ENCODE assay signal across 33 cellular contexts in the genomic region with DNA sequence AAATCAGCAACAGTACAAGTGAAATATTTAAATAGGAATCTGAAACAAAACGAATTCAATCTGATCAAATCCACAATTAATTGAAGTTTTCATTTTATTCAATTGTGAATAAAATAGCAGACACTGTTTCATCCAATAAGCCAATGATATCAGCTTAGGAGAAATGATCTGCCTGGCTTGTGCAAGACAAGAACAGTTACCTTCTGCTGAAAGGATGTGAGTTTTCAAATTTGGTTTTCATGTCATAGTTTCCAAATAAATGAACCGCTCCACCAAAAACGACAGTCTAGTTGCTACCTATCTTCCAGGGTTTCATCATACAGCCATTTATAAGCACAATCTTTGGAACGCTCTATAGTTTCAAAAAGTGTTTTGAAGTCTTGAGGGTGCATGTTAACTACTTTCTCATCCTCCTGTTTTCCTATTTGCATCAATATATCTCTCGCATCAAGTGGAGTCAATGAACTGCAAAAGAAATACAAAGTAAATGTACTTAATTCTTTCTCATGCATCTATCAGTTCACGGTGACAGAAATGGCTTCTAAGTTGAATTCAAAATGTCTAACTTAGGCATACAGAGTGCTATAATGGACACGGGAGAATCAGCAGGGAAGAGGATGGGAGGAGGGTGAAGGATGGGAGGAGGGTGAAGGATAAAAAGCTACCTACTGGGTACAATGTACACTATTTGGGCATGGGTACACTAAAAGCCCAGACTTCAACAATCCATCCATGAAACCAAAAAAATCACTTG.
"Had no signal": no experiment of that assay in that cellular context is flagged by ENCODE, and none has a peak within 500 bp of the region (broad histone marks: within the 10 kb centered on the region; RNA-seq: fewer than 3 reads in every experiment).

No MANE protein-coding gene starts in this region.

- H3K27ac Mint-ChIP-seq: natural killer cell treated with Interleukin-12 subunit alpha and Interleukin-12 subunit beta and Interleukin-15 and Interleukin-18, amount 100 ng/mL, for 72 hours; nephron progenitor cell; progenitor cell of endocrine pancreas; stimulated activated memory B cell treated with anti-CD40 and anti-IgM and Interleukin-4, amounts not matched to agents 10 μg/mL and 1 μg/mL and 100 μg/mL, for 72 hours; stimulated activated naive CD8-positive, alpha-beta T cell treated with anti-CD3 and anti-CD28 coated beads, Interleukin-15, amount 100 ng/mL, for 72 hours; type B pancreatic cell had no signal

- H3K79me2 ChIP-seq: parathyroid adenoma had no signal

- H2AFZ ChIP-seq: parathyroid adenoma had no signal

- H3K4me1 Mint-ChIP-seq: nephron progenitor cell; neural crest cell; stimulated activated memory B cell treated with anti-CD40 and anti-IgM and Interleukin-4, amounts not matched to agents 10 μg/mL and 1 μg/mL and 100 μg/mL, for 72 hours; stimulated activated naive CD8-positive, alpha-beta T cell treated with anti-CD3 and anti-CD28 coated beads, Interleukin-15, amount 100 ng/mL, for 72 hours had no signal

- DNase-seq: naive thymus-derived CD8-positive, alpha-beta T cell; nephron progenitor cell; nucleus accumbens; ovary; posterior cingulate gyrus; psoas muscle; right cardiac atrium; spleen; stimulated activated CD4-positive, alpha-beta T cell treated with anti-CD3 and anti-CD28 coated beads, Interleukin-12 subunit alpha, Interleukin-12 subunit beta, amount 100 ng/mL, for 4 hours; stimulated activated CD4-positive, alpha-beta T cell treated with anti-CD3 and anti-CD28 coated beads, Interleukin-1b, Interleukin-23, amount 100 ng/mL, for 48 hours; stimulated activated CD4-positive, alpha-beta T cell treated with anti-CD3 and anti-CD28 coated beads, Interleukin-4, amount 100 ng/mL, for 1 hour; stimulated activated CD4-positive, alpha-beta T cell treated with anti-CD3 and anti-CD28 coated beads, Interleukin-4, amount 100 ng/mL, for 4 hours; stimulated activated CD8-positive, alpha-beta memory T cell treated with anti-CD3 and anti-CD28 coated beads, Interleukin-4, amount 100 ng/mL, for 48 hours; stimulated activated naive CD4-positive, alpha-beta T cell; stimulated activated naive CD8-positive, alpha-beta T cell treated with anti-CD3 and anti-CD28 coated beads, Interleukin-15, amount 100 ng/mL, for 72 hours; stimulated activated naive CD8-positive, alpha-beta T cell treated with anti-CD3 and anti-CD28 coated beads, Interleukin-15, Interleukin-2, amounts not matched to agents 100 U/mL and 50 U/mL, for 24 hours; substantia nigra; testis; tibial artery; transverse colon; upper lobe of right lung; uterus had no signal

- H3K9me3 ChIP-seq: neutrophil, ovary, psoas muscle, spleen, suprapubic skin, testis, tibial artery, transverse colon, upper lobe of right lung, uterus had no signal

- H3K4me1 ChIP-seq: parathyroid adenoma, spleen, suprapubic skin, testis, tibial artery, upper lobe of right lung, uterus had no signal

- H3K27me3 Mint-ChIP-seq: naive thymus-derived CD8-positive, alpha-beta T cell; natural killer cell treated with Interleukin-12 subunit alpha and Interleukin-12 subunit beta and Interleukin-15 and Interleukin-18, amount 100 ng/mL, for 72 hours; progenitor cell of endocrine pancreas; stimulated activated memory B cell treated with anti-CD40 and anti-IgM and Interleukin-4, amounts not matched to agents 10 μg/mL and 1 μg/mL and 100 μg/mL, for 72 hours; stimulated activated naive CD8-positive, alpha-beta T cell treated with anti-CD3 and anti-CD28 coated beads, Interleukin-15, amount 100 ng/mL, for 72 hours; type B pancreatic cell had no signal

- H3K9me3 Mint-ChIP-seq: naive thymus-derived CD8-positive, alpha-beta T cell; natural killer cell treated with Interleukin-12 subunit alpha and Interleukin-12 subunit beta and Interleukin-15 and Interleukin-18, amount 100 ng/mL, for 72 hours; nephron progenitor cell; neural crest cell; stimulated activated memory B cell treated with anti-CD40 and anti-IgM and Interleukin-4, amounts not matched to agents 10 μg/mL and 1 μg/mL and 100 μg/mL, for 72 hours; stimulated activated naive CD8-positive, alpha-beta T cell treated with anti-CD3 and anti-CD28 coated beads, Interleukin-15, amount 100 ng/mL, for 72 hours; type B pancreatic cell had no signal

- H3K27me3 ChIP-seq: neutrophil, ovary, spleen, suprapubic skin, testis, tibial artery, transverse colon, upper lobe of right lung, uterus had no signal

- H3K4me2 ChIP-seq: smooth muscle cell had no signal

- H3K9ac ChIP-seq: parathyroid adenoma had no signal

- ATAC-seq: naive thymus-derived CD8-positive, alpha-beta T cell; natural killer cell treated with Interleukin-12 subunit alpha and Interleukin-12 subunit beta and Interleukin-15 and Interleukin-18, amount 100 ng/mL, for 72 hours; psoas muscle; right cardiac atrium; sciatic nerve; stimulated activated memory B cell treated with anti-CD40 and anti-IgM and Interleukin-4, amounts not matched to agents 10 μg/mL and 1 μg/mL and 100 μg/mL, for 72 hours; stimulated activated naive CD8-positive, alpha-beta T cell treated with anti-CD3 and anti-CD28 coated beads, Interleukin-15, amount 100 ng/mL, for 72 hours; stimulated activated naive CD8-positive, alpha-beta T cell treated with anti-CD3 and anti-CD28 coated beads, Interleukin-15, Interleukin-2, amounts not matched to agents 100 U/mL and 50 U/mL, for 24 hours; upper lobe of right lung had no signal

- H3K36me3 ChIP-seq: ovary, uterus had no signal

- H3K4me3 Mint-ChIP-seq: naive thymus-derived CD8-positive, alpha-beta T cell; natural killer cell treated with Interleukin-12 subunit alpha and Interleukin-12 subunit beta and Interleukin-15 and Interleukin-18, amount 100 ng/mL, for 72 hours; nephron progenitor cell; neural crest cell; stimulated activated memory B cell treated with anti-CD40 and anti-IgM and Interleukin-4, amounts not matched to agents 10 μg/mL and 1 μg/mL and 100 μg/mL, for 72 hours; stimulated activated naive CD8-positive, alpha-beta T cell treated with anti-CD3 and anti-CD28 coated beads, Interleukin-15, amount 100 ng/mL, for 72 hours; type B pancreatic cell had no signal

- H3K27ac ChIP-seq: ovary, parathyroid adenoma, psoas muscle, skin epidermis, spleen, suprapubic skin, testis, tibial artery, transverse colon, upper lobe of right lung, uterus had no signal

- H3K4me3 ChIP-seq: ovary, psoas muscle, skin epidermis, smooth muscle cell, spleen, suprapubic skin, testis, tibial artery, transverse colon, upper lobe of right lung, uterus had no signal
